In the genomic region with DNA sequence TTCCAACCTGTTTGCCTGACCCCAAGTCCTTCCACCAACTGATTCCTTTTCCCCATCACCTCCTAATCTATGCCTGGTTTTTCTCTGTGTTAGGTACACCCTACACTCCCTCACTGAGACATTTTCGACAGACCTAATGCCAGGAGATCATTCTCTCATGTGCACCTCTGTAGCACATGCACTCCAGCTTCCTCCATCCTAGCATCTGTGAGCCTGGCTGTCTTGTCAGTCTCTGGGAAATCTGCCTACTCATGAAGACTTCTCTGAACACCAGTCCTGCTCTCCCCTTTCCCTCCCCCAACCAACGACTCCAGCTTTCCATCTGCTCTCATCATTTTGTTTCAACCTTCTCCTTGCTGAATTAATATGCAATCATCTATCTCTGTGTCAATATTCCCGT, we compare ENCODE assay signal across 8 cellular contexts. TPM values are rescaled to one million over a fixed set of nuclear protein-coding genes. Genes with fewer than 3 reads are reported as not detected.
A peak's percentile ranks its signal among the peaks of the same experiment; 100 is the strongest.
DNase-seq lines count a peak whose midpoint lies in the region; ATAC-seq and TF ChIP-seq lines count a peak whose summit lies in the region.

No MANE protein-coding gene starts in this region.

- DNase-seq in HCT116 (ENCODE audit: low read depth, low spot score) (no peak), WERI-Rb-1 (peak; percentile 27), smooth muscle cell (lab: John Stamatoyannopoulos, UW; ENCODE audit: unreplicated experiment) (no peak), NCI-H2029 (lab: John Stamatoyannopoulos, UW) (no peak)

- peak overlapping the region; percentile 80 for H3K4me2 ChIP-seq in HCT116 (ENCODE audit: low read length)
- peak overlapping the region; percentile 91 for H3K4me2 ChIP-seq in smooth muscle cell

- TF ChIP-seq EP300 in gastroesophageal sphincter (IDR thresholded peaks at IDR 0.05), result no peak

- H3K9me3 ChIP-seq in HCT116 (ENCODE audit: control insufficient read depth in 1 of 2, insufficient read depth in 1 of 2, low read depth in 1 of 2, low read length in 2 of 2), result no peaks in the 10 kb centered on the region
- H3K9me3 ChIP-seq in WERI-Rb-1 (ENCODE audit: severe bottlenecking), result no peaks in the 10 kb centered on the region
- no peaks in the 10 kb centered on the region for H3K9me3 ChIP-seq in gastroesophageal sphincter
- no peaks in the 10 kb centered on the region for H3K9me3 ChIP-seq in smooth muscle cell (replicated peaks; ENCODE audit: low read depth)

- no peak for ATAC-seq in HCT116
- ATAC-seq in gastroesophageal sphincter, result no peak
- no peak for ATAC-seq in GM19395 (IDR thresholded peaks at IDR 0.05; ENCODE audit: unreplicated experiment)
- no peak for ATAC-seq in GM19035 (IDR thresholded peaks at IDR 0.05; ENCODE audit: unreplicated experiment)
- ATAC-seq in GM21526 (IDR thresholded peaks at IDR 0.05; ENCODE audit: low FRiP score, unreplicated experiment), result no peak

- H3K27me3 ChIP-seq in HCT116 (ENCODE audit: insufficient read depth, low read length) (no peaks in the 10 kb centered on the region), WERI-Rb-1 (ENCODE audit: insufficient read depth, low read depth, severe bottlenecking) (no peaks in the 10 kb centered on the region), gastroesophageal sphincter (no peaks in the 10 kb centered on the region), smooth muscle cell (ENCODE audit: low read depth) (no peaks in the 10 kb centered on the region)

- peaks cover 22 to 37% of the 10 kb centered on the region in 2 experiments for H3K36me3 ChIP-seq in HCT116 (ENCODE audit: control insufficient read depth in 1 of 2, insufficient read depth in 2 of 2, low read length in 2 of 2)
- peaks cover 44% of the 10 kb centered on the region for H3K36me3 ChIP-seq in WERI-Rb-1
- peaks cover 0 to 42% of the 10 kb centered on the region in 2 donors for H3K36me3 ChIP-seq in gastroesophageal sphincter
- peaks cover 5% of the 10 kb centered on the region for H3K36me3 ChIP-seq in smooth muscle cell (ENCODE audit: low read depth)

- H2AFZ ChIP-seq in HCT116 (ENCODE audit: low read depth, low read length, poor library complexity, severe bottlenecking) (no peak overlapping the region), smooth muscle cell (ENCODE audit: low read depth) (no peak overlapping the region)

- H3F3A ChIP-seq in smooth muscle cell (ENCODE audit: low read depth), result no peaks in the 10 kb centered on the region

- RAD21 ChIA-PET in HCT116 (lab: Charles Lee; ENCODE audit: low non-redundant PET in 1 of 2, low total read pairs in 2 of 2, uncharacterized antibody in 2 of 2, unreplicated experiment in 2 of 2), result no interaction called here

- peak overlapping the region; percentile 84 to 97 for H3K4me3 ChIP-seq in HCT116 (replicated peaks in 1 of 2; ENCODE audit: low read depth in 1 of 2, low read length in 2 of 2)
- peak overlapping the region; percentile 60 for H3K4me3 ChIP-seq in WERI-Rb-1 (ENCODE audit: low read depth, low read length)
- H3K4me3 ChIP-seq in gastroesophageal sphincter, result peak overlapping the region; percentile 56 to 67
- peak overlapping the region; percentile 74 for H3K4me3 ChIP-seq in smooth muscle cell

- CTCF ChIA-PET in HCT116 (lab: Charles Lee), result no interaction called here

- H3K9ac ChIP-seq in HCT116 (ENCODE audit: low read length) (peak overlapping the region; percentile 73), smooth muscle cell (ENCODE audit: low read depth) (peak overlapping the region; percentile 83)

- BruUV-seq in HCT116 (replicated peaks; lab: Mats Ljungman, UMichigan), result no TSS peak

- TF ChIP-seq POLR2A in HCT116 (IDR thresholded peaks at IDR 0.05; ENCODE audit: borderline replicate concordance, extremely low read depth, insufficient read depth, insufficient read length), result no peak
- TF ChIP-seq POLR2A in gastroesophageal sphincter (IDR thresholded peaks at IDR 0.05), result no peak

- no peaks in the 10 kb centered on the region for H4K20me1 ChIP-seq in HCT116 (ENCODE audit: insufficient read depth)
- peaks cover 27% of the 10 kb centered on the region for H4K20me1 ChIP-seq in smooth muscle cell (ENCODE audit: low read depth)

- H3K27ac ChIP-seq in HCT116 (ENCODE audit: low read depth, low read length) (no peak overlapping the region), WERI-Rb-1 (peak overlapping the region; percentile 96), gastroesophageal sphincter (peak overlapping the region in 1 of 4 donors; percentile 87), smooth muscle cell (ENCODE audit: low read depth) (peak overlapping the region; percentile 64)

- WGBS in gastroesophageal sphincter (ENCODE audit: low coverage in 1 of 2), 2 donors, result 15 to 38% methylated on average over 2 to 3 of the region's 3 CpGs
- 70% methylated on average over 3 of the region's 3 CpGs for WGBS in smooth muscle cell (ENCODE audit: low lambda C conversion rate)

- H3K9me2 ChIP-seq in HCT116 (ENCODE audit: insufficient read depth), result no peaks in the 10 kb centered on the region

- TF ChIP-seq CTCF in HCT116 (IDR thresholded peaks at IDR 0.05 in 2 of 3, conservative IDR thresholded peaks at IDR 0.05 in 1 of 3; ENCODE audit: borderline replicate concordance in 1 of 3, insufficient read depth in 1 of 3, low read depth in 2 of 3, low read length in 2 of 3) (no peak), WERI-Rb-1 (IDR thresholded peaks at IDR 0.05; ENCODE audit: low read depth, low read length) (no peak), gastroesophageal sphincter (IDR thresholded peaks at IDR 0.05) (no peak), smooth muscle cell (IDR thresholded peaks at IDR 0.05; ENCODE audit: borderline replicate concordance, insufficient read depth, poor library complexity, severe bottlenecking) (no peak)

- intact Hi-C loops in HCT116 (cut with micrococcal nuclease), result no loop called here

- no peak for TF ChIP-seq RAD21 in HCT116 (IDR thresholded peaks at IDR 0.05; ENCODE audit: low read depth)

- H3K4me1 ChIP-seq in HCT116 (ENCODE audit: control insufficient read depth in 1 of 2, insufficient read depth in 2 of 2, low read length in 2 of 2) (peaks cover 3 to 16% of the 10 kb centered on the region in 2 experiments; a peak in 3 of 4 replicates), gastroesophageal sphincter (peaks cover 6 to 30% (median 22%) of the 10 kb centered on the region in 3 donors), smooth muscle cell (ENCODE audit: low read depth) (peaks cover 16% of the 10 kb centered on the region)

- H3K79me2 ChIP-seq in HCT116 (ENCODE audit: insufficient read depth, low read length), result peaks cover 36% of the 10 kb centered on the region
- peaks cover 56% of the 10 kb centered on the region for H3K79me2 ChIP-seq in smooth muscle cell (ENCODE audit: low read depth)

- POLR2A ChIA-PET in HCT116 (lab: Charles Lee), result interaction anchor here (0.8 to 0.9 kb wide), 2 partner anchors 11 to 103 kb away, joined by 3 read pairs; a partner anchor contains a TSS

TF ChIP-seq in HCT116, 20 proteins besides CTCF, POLR2A, EP300 and RAD21 (continues in another document):
- no peak for TF ChIP-seq TCF7L2 (IDR thresholded peaks at IDR 0.05; ENCODE audit: borderline replicate concordance, extremely low read depth, insufficient read depth, insufficient read length)
- no peak for TF ChIP-seq CBX3 (IDR thresholded peaks at IDR 0.05; ENCODE audit: low read depth)
- TF ChIP-seq, protein P1, sequence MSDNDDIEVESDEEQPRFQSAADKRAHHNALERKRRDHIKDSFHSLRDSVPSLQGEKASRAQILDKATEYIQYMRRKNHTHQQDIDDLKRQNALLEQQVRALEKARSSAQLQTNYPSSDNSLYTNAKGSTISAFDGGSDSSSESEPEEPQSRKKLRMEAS (IDR thresholded peaks at IDR 0.05), result no peak
- TF ChIP-seq SIN3A (IDR thresholded peaks at IDR 0.05; ENCODE audit: low read depth), result no peak
- TF ChIP-seq, protein P2, sequence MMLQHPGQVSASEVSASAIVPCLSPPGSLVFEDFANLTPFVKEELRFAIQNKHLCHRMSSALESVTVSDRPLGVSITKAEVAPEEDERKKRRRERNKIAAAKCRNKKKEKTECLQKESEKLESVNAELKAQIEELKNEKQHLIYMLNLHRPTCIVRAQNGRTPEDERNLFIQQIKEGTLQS (IDR thresholded peaks at IDR 0.05), result no peak
- TF ChIP-seq EGR1 (IDR thresholded peaks at IDR 0.05; ENCODE audit: low read depth), result no peak
- TF ChIP-seq ELF1 (IDR thresholded peaks at IDR 0.05; ENCODE audit: borderline replicate concordance, low read depth), result no peak
- no peak for TF ChIP-seq SP1 (IDR thresholded peaks at IDR 0.05; ENCODE audit: low read depth)

RNA-seq across cellular contexts. Expression of a gene that starts 1.0 kb away (rescaled TPM):
- 36.0 TPM for total RNA-seq in HCT116 (2021; ENCODE audit: unreplicated experiment)
- polyA plus RNA-seq in HCT116 (2012), result 45.6 and 50.9 TPM in 2 replicates
- total RNA-seq in gastroesophageal sphincter, result 10 to 100 TPM; 31.4 to 41.1 (median 33.6) TPM
- 61.4 and 75.2 TPM in 2 replicates for total RNA-seq in smooth muscle cell
- 76.3 and 77.4 TPM in 2 replicates for polyA plus RNA-seq in smooth muscle cell

RNA-seq across cellular contexts. Expression of a gene that starts 1.1 kb away (rescaled TPM):
- total RNA-seq in HCT116 (2021; ENCODE audit: unreplicated experiment) (43.0 TPM), gastroesophageal sphincter (10 to 100 TPM; 13.1 to 40.0 (median 35.1) TPM), smooth muscle cell (12.3 and 20.8 TPM in 2 replicates)
- 12.7 and 14.5 TPM in 2 replicates for polyA plus RNA-seq in HCT116 (2012)
- 9.0 and 13.6 TPM in 2 replicates for polyA plus RNA-seq in smooth muscle cell

RNA-seq across cellular contexts. Expression of a gene that starts 20.8 kb away (rescaled TPM):
- total RNA-seq in HCT116 (2021; ENCODE audit: unreplicated experiment) (91.3 TPM), gastroesophageal sphincter (10 to 100 TPM; 26.3 to 65.0 (median 41.0) TPM), smooth muscle cell (57.0 and 109 TPM in 2 replicates)
- polyA plus RNA-seq in HCT116 (2012), result 157 and 159 TPM in 2 replicates
- 101 and 104 TPM in 2 replicates for polyA plus RNA-seq in smooth muscle cell

RNA-seq across cellular contexts. Expression of a gene that starts 29.8 kb away (rescaled TPM):
- total RNA-seq in HCT116 (2021; ENCODE audit: unreplicated experiment), result 355 TPM
- 375 and 408 TPM in 2 replicates for polyA plus RNA-seq in HCT116 (2012)
- total RNA-seq in gastroesophageal sphincter, result under 1 TPM in 3 of 4 donors, not detected in 1; 0.42 to 0.69 (median 0.54) TPM
- total RNA-seq in smooth muscle cell, result 7.8 and 17.4 TPM in 2 replicates
- 17.2 and 18.7 TPM in 2 replicates for polyA plus RNA-seq in smooth muscle cell

RNA-seq across cellular contexts. Expression of a gene that starts 51.0 kb away (rescaled TPM):
- not detected for total RNA-seq in HCT116 (2021; ENCODE audit: unreplicated experiment)
- 0.11 and 0.16 TPM in 2 replicates for polyA plus RNA-seq in HCT116 (2012)
- 1 to 10 TPM in 1 of 4 donors, under 1 TPM in 1, not detected in 2; 0.27 to 1.1 TPM for total RNA-seq in gastroesophageal sphincter
- not detected in 2 replicates for total RNA-seq in smooth muscle cell
- polyA plus RNA-seq in smooth muscle cell, result not detected in 2 replicates
